Comparison of ENCODE assay signal across 30 cellular contexts in the genomic region with DNA sequence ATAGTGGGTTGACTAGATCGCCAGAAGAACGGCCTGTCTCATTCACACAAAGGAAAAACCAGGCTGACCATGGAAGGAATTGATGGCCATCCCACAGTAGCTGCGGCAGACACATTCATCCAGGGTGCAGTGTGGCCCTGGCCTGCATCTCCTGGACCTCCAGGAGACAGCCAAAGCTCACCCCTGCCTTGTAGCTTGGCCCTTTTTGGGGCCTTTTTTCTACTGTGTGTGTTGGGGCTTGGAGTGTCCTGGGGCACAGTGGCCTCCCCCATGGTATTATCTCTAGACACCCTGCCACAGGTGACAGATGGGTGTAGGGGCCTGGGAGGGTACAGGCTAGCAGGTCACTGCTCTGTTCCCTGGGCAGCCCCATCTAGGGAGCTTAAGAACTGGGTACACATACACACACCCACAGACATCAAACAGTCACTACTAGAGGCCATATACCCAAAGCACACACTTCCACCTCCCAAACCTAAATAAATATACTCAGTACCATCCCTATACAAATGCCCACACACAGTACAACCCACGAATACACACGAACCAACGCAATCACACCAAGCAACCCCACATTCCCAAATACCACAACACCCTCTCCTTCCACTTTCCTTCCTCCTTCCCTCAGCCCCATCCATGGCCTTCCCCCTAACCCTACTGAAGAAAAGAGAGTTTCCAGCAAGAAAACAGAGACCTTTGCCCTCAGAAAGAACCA. TPM values are rescaled to one million over a fixed set of nuclear protein-coding genes. Genes with fewer than 3 reads are reported as not detected.
"Had no signal": no experiment of that assay in that cellular context is flagged by ENCODE, and none has a peak within 500 bp of the region (broad histone marks: within the 10 kb centered on the region; RNA-seq: fewer than 3 reads in every experiment).

No MANE protein-coding gene starts in this region.

- H3K27ac ChIP-seq: colonic mucosa, epithelial cell of prostate, foreskin keratinocyte, gastroesophageal sphincter, heart left ventricle, hepatocyte, left lung, pancreas, thoracic aorta, tibial nerve, upper lobe of right lung, uterus had no signal

- H3K4me2 ChIP-seq: hepatocyte had no signal

- H2AFZ ChIP-seq: hepatocyte had no signal

- DNase-seq: colonic mucosa; effector CD8-positive, alpha-beta T cell; endodermal cell; foreskin keratinocyte; heart left ventricle; left cardiac atrium; left lung; mesenchymal stem cell; mucosa of descending colon; naive B cell; nephron progenitor cell; occipital lobe; pancreas; retina; stimulated activated CD4-positive, alpha-beta T cell treated with anti-CD3 and anti-CD28 coated beads, Interleukin-4, amount 100 ng/mL, for 4 hours; stimulated activated naive CD8-positive, alpha-beta T cell treated with anti-CD3 and anti-CD28 coated beads, Interleukin-15, Interleukin-2, amounts not matched to agents 100 U/mL and 50 U/mL, for 24 hours; substantia nigra; upper lobe of right lung; uterus had no signal

- H3K79me2 ChIP-seq: hepatocyte had no signal

- H3K36me3 ChIP-seq: colonic mucosa, gastroesophageal sphincter, heart left ventricle, left lung, pancreas, thoracic aorta, tibial nerve, upper lobe of right lung, uterus had no signal

- H3K4me3 ChIP-seq: colonic mucosa, gastroesophageal sphincter, heart left ventricle, hepatocyte, left lung, mucosa of descending colon, pancreas, thoracic aorta, tibial nerve, upper lobe of right lung, uterus had no signal

- H3K4me1 ChIP-seq: foreskin keratinocyte had no signal

- H3K9me3 ChIP-seq: colonic mucosa, gastroesophageal sphincter, heart left ventricle, left lung, mucosa of descending colon, pancreas, thoracic aorta, tibial nerve, upper lobe of right lung, uterus had no signal

RNA-seq across cellular contexts. Expression of a gene that starts 8.6 kb away (rescaled TPM):
- total RNA-seq: chondrocyte, colonic mucosa, endodermal cell, fibroblast of lung, foreskin keratinocyte, kidney epithelial cell, left cardiac atrium, left lung, lung microvascular endothelial cell, mucosa of descending colon, occipital lobe, pancreas, pulmonary artery endothelial cell, sciatic nerve, thoracic aorta, upper lobe of right lung, uterus had no signal
